ENCODE assay signal across 2 cellular contexts in genomic region chr9:76459691-76460635, GRCh38.
TF ChIP-seq lines count a peak whose summit lies in the region.

No MANE protein-coding gene starts in this region.

TF ChIP-seq in HCT116, 20 proteins besides CTCF, POLR2A, EP300 and RAD21 (continued from another document):
- TF ChIP-seq, protein P1, sequence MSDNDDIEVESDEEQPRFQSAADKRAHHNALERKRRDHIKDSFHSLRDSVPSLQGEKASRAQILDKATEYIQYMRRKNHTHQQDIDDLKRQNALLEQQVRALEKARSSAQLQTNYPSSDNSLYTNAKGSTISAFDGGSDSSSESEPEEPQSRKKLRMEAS (IDR thresholded peaks at IDR 0.05): peak; percentile 43; the same call in 1 of the 2 replicates
- TF ChIP-seq CBX3 (IDR thresholded peaks at IDR 0.05; ENCODE audit: low read depth) (no peak), FOSL1 (IDR thresholded peaks at IDR 0.05; ENCODE audit: low read depth) (no peak), ZFX (IDR thresholded peaks at IDR 0.05) (no peak)
- TF ChIP-seq, protein P2, sequence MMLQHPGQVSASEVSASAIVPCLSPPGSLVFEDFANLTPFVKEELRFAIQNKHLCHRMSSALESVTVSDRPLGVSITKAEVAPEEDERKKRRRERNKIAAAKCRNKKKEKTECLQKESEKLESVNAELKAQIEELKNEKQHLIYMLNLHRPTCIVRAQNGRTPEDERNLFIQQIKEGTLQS (IDR thresholded peaks at IDR 0.05): no peak

TF ChIP-seq in GM12878, 131 proteins besides CTCF, POLR2A, EP300 and RAD21 (continued from another document):
- TF ChIP-seq, protein P3, sequence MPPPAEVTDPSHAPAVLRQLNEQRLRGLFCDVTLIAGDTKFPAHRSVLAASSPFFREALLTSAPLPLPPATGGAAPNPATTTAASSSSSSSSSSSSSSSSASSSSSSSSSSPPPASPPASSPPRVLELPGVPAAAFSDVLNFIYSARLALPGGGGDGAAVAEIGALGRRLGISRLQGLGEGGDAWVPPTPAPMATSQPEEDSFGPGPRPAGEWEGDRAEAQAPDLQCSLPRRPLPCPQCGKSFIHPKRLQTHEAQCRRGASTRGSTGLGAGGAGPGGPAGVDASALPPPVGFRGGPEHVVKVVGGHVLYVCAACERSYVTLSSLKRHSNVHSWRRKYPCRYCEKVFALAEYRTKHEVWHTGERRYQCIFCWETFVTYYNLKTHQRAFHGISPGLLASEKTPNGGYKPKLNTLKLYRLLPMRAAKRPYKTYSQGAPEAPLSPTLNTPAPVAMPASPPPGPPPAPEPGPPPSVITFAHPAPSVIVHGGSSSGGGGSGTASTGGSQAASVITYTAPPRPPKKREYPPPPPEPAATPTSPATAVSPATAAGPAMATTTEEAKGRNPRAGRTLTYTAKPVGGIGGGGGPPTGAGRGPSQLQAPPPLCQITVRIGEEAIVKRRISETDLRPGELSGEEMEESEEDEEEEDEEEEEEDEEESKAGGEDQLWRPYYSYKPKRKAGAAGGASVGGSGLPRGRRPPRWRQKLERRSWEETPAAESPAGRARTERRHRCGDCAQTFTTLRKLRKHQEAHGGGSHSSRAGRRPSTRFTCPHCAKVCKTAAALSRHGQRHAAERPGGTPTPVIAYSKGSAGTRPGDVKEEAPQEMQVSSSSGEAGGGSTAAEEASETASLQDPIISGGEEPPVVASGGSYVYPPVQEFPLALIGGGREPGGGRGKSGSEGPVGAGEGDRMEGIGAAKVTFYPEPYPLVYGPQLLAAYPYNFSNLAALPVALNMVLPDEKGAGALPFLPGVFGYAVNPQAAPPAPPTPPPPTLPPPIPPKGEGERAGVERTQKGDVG (CRISPR knock-in tag; IDR thresholded peaks at IDR 0.05): no peak
- TF ChIP-seq, protein P4, sequence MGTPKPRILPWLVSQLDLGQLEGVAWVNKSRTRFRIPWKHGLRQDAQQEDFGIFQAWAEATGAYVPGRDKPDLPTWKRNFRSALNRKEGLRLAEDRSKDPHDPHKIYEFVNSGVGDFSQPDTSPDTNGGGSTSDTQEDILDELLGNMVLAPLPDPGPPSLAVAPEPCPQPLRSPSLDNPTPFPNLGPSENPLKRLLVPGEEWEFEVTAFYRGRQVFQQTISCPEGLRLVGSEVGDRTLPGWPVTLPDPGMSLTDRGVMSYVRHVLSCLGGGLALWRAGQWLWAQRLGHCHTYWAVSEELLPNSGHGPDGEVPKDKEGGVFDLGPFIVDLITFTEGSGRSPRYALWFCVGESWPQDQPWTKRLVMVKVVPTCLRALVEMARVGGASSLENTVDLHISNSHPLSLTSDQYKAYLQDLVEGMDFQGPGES (IDR thresholded peaks at IDR 0.05): no peak
- TF ChIP-seq E2F8 (IDR thresholded peaks at IDR 0.05; ENCODE audit: low read depth, partially characterized antibody) (no peak), REST (IDR thresholded peaks at IDR 0.05; ENCODE audit: low read depth, low read length) (no peak), RBBP5 (conservative IDR thresholded peaks at IDR 0.05) (no peak), NFXL1 (IDR thresholded peaks at IDR 0.05; ENCODE audit: borderline replicate concordance) (no peak), CBX5 (IDR thresholded peaks at IDR 0.05; ENCODE audit: low read depth) (no peak), CUX1 (IDR thresholded peaks at IDR 0.05; ENCODE audit: insufficient replicate concordance, low read depth, low read length) (no peak), MLLT1 (IDR thresholded peaks at IDR 0.05) (no peak)
- TF ChIP-seq, protein P5, sequence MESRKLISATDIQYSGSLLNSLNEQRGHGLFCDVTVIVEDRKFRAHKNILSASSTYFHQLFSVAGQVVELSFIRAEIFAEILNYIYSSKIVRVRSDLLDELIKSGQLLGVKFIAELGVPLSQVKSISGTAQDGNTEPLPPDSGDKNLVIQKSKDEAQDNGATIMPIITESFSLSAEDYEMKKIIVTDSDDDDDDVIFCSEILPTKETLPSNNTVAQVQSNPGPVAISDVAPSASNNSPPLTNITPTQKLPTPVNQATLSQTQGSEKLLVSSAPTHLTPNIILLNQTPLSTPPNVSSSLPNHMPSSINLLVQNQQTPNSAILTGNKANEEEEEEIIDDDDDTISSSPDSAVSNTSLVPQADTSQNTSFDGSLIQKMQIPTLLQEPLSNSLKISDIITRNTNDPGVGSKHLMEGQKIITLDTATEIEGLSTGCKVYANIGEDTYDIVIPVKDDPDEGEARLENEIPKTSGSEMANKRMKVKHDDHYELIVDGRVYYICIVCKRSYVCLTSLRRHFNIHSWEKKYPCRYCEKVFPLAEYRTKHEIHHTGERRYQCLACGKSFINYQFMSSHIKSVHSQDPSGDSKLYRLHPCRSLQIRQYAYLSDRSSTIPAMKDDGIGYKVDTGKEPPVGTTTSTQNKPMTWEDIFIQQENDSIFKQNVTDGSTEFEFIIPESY (IDR thresholded peaks at IDR 0.05): no peak
